16 cellular contexts compared by ENCODE assay signal in genomic region chr22:43274595-43275240, GRCh38.
DNase-seq lines count a peak whose midpoint lies in the region; ATAC-seq lines count a peak whose summit lies in the region.
"Had no signal": no experiment of that assay in that cellular context is flagged by ENCODE, and none has a peak within 500 bp of the region (broad histone marks: within the 10 kb centered on the region; RNA-seq: fewer than 3 reads in every experiment).

No MANE protein-coding gene starts in this region.

- peak overlapping the region; percentile 1 to 91 (median 85); a peak in 17 of 22 replicates for H3K4me2 ChIP-seq in BLaER1 treated with 17β-estradiol and CSF1 and Interleukin-3, amounts not matched to agents 10 nM and 100 nM
- no peak overlapping the region for H3K4me2 ChIP-seq in neuronal stem cell (ENCODE audit: insufficient read depth, low read length, poor library complexity, severe bottlenecking)

- no peak overlapping the region for H4K8ac ChIP-seq in neuronal stem cell (ENCODE audit: low read depth, low read length)

- H2BK120ac ChIP-seq in neuronal stem cell (ENCODE audit: low read depth, low read length), result peak overlapping the region; percentile 29

- 0 out of 22 replicates have a peak overlapping the region, but pooled peaks of 2 of the 11 experiments have one; percentile 5 to 14 for H3K27ac ChIP-seq in BLaER1 treated with 17β-estradiol and CSF1 and Interleukin-3, amounts not matched to agents 10 nM and 100 nM
- H3K27ac ChIP-seq in neuronal stem cell (replicated peaks; ENCODE audit: low read length), result no peak overlapping the region
- H3K27ac ChIP-seq: SJSA1 had no signal

- H3K4me1 ChIP-seq in BLaER1 treated with 17β-estradiol and CSF1 and Interleukin-3, amounts not matched to agents 10 nM and 100 nM, result peaks cover 32 to 61% (median 51%) of the 10 kb centered on the region in 10 experiments
- H3K4me1 ChIP-seq in neuronal stem cell (ENCODE audit: control insufficient read depth in 2 of 2, insufficient read depth in 1 of 2, low read depth in 1 of 2, low read length in 2 of 2), result peaks cover 13 to 37% of the 10 kb centered on the region in 2 donors
- H3K4me1 ChIP-seq: SJSA1 had no signal

- peak overlapping the region; percentile 4 for H2BK15ac ChIP-seq in neuronal stem cell (ENCODE audit: low read length)

- H3K9me3 Mint-ChIP-seq in immature natural killer cell, result no peaks in the 10 kb centered on the region
- H3K9me3 Mint-ChIP-seq: CD4-positive, alpha-beta T cell; HFFc6; T-cell had no signal

- DNase-seq in ELF-1 (ENCODE audit: low read depth, low spot score) (peak; percentile 75), T-helper 17 cell (no peak), neuronal stem cell (ENCODE audit: low spot score) (no peak), immature natural killer cell (no peak)
- DNase-seq: NCI-H2107, NCI-H774, Right ventricle myocardium superior had no signal

- H3K36me3 ChIP-seq in BLaER1 treated with 17β-estradiol and CSF1 and Interleukin-3, amounts not matched to agents 10 nM and 100 nM, result no peaks in the 10 kb centered on the region
- H3K36me3 ChIP-seq in neuronal stem cell (replicated peaks in 1 of 2; ENCODE audit: control insufficient read depth in 2 of 2, insufficient read depth in 2 of 2, low read length in 2 of 2), result peaks cover 0 to 5% of the 10 kb centered on the region in 2 donors
- H3K36me3 ChIP-seq: MG63, SJSA1 had no signal

- H4K91ac ChIP-seq in neuronal stem cell (ENCODE audit: low read depth, low read length, poor library complexity), result no peak overlapping the region

- H3K36me3 Mint-ChIP-seq in T-helper 17 cell (ENCODE audit: low read depth) (peaks cover 2% of the 10 kb centered on the region), immature natural killer cell (peaks cover 0 to 4% (median 0%) of the 10 kb centered on the region in 3 donors)
- H3K36me3 Mint-ChIP-seq: T-cell had no signal

- H3K9me3 ChIP-seq in BLaER1 treated with 17β-estradiol and CSF1 and Interleukin-3, amounts not matched to agents 10 nM and 100 nM (replicated peaks in 1 of 11), result no peaks in the 10 kb centered on the region
- H3K9me3 ChIP-seq in T-helper 17 cell (ENCODE audit: control insufficient read depth, low read length, poor library complexity, severe bottlenecking), result no peaks in the 10 kb centered on the region
- no peaks in the 10 kb centered on the region for H3K9me3 ChIP-seq in neuronal stem cell (replicated peaks in 1 of 2; ENCODE audit: control insufficient read depth in 2 of 2, insufficient read depth in 1 of 2, low read depth in 1 of 2, low read length in 2 of 2)
- H3K9me3 ChIP-seq: MG63, SJSA1 had no signal

- ATAC-seq in T-helper 17 cell, result no peak
- no peak for ATAC-seq in GM21447 (IDR thresholded peaks at IDR 0.05; ENCODE audit: unreplicated experiment)
- ATAC-seq in GM21381 (IDR thresholded peaks at IDR 0.05; ENCODE audit: unreplicated experiment), result no peak

- no peak overlapping the region for H3K4me3 Mint-ChIP-seq in T-helper 17 cell
- H3K4me3 Mint-ChIP-seq in immature natural killer cell, result no peak overlapping the region
- H3K4me3 Mint-ChIP-seq: B cell; CD4-positive, alpha-beta T cell; HFFc6; T-cell had no signal

- peak overlapping the region; percentile 49 for H3K14ac ChIP-seq in neuronal stem cell (ENCODE audit: low read length)

- peaks cover 19% of the 10 kb centered on the region for H3K79me1 ChIP-seq in neuronal stem cell (ENCODE audit: low read depth, low read length)

- no peak overlapping the region for H3K9ac ChIP-seq in BLaER1 treated with 17β-estradiol and CSF1 and Interleukin-3, amounts not matched to agents 10 nM and 100 nM
- no peak overlapping the region for H3K9ac ChIP-seq in neuronal stem cell (ENCODE audit: low read depth, low read length, poor library complexity)

- peak overlapping the region; percentile 65 for H2AK5ac ChIP-seq in neuronal stem cell (ENCODE audit: low read depth, low read length)

- H2BK12ac ChIP-seq in neuronal stem cell (ENCODE audit: low read length), result peak overlapping the region; percentile 84

- no peak overlapping the region for H3K4me3 ChIP-seq in BLaER1 treated with 17β-estradiol and CSF1 and Interleukin-3, amounts not matched to agents 10 nM and 100 nM
- no peak overlapping the region for H3K4me3 ChIP-seq in neuronal stem cell (ENCODE audit: low read length in 2 of 2)
- H3K4me3 ChIP-seq: MG63, SJSA1 had no signal

- peak overlapping the region; percentile 17 for H2AFZ ChIP-seq in neuronal stem cell (ENCODE audit: low read length)

- H3K4me1 Mint-ChIP-seq in T-helper 17 cell (peaks cover 3% of the 10 kb centered on the region), immature natural killer cell (peaks cover 6 to 12% of the 10 kb centered on the region in 2 donors)
- H3K4me1 Mint-ChIP-seq: B cell had no signal

- H3K27ac Mint-ChIP-seq in T-helper 17 cell (peak overlapping the region; percentile 51), immature natural killer cell (peak overlapping the region in 2 of 6 donors; percentile 17 to 21)
- H3K27ac Mint-ChIP-seq: B cell; CD4-positive, alpha-beta T cell; HFFc6; T-cell had no signal

- H3K27me3 Mint-ChIP-seq in T-helper 17 cell (peaks cover 23% of the 10 kb centered on the region), immature natural killer cell (ENCODE audit: low read depth in 3 of 3) (peaks cover 1 to 7% (median 6%) of the 10 kb centered on the region in 3 donors)

- H3K18ac ChIP-seq in neuronal stem cell (ENCODE audit: low read length), result peak overlapping the region; percentile 82

- H4K20me1 ChIP-seq in BLaER1 treated with 17β-estradiol and CSF1 and Interleukin-3, amounts not matched to agents 10 nM and 100 nM, result peaks cover 0 to 18% (median 0%) of the 10 kb centered on the region in 11 experiments; a peak in 4 of 22 replicates

- no CpG with 5 or more reads among the region's 25 CpGs for WGBS in neuronal stem cell (ENCODE audit: extremely low coverage in 2 of 2, insufficient read length in 2 of 2, insufficient replicate concordance in 1 of 2), 2 donors

- no peak overlapping the region for H2BK5ac ChIP-seq in neuronal stem cell (ENCODE audit: low read length)

- H3K23ac ChIP-seq in neuronal stem cell (ENCODE audit: low read depth, low read length, poor library complexity), result no peak overlapping the region

- no peak overlapping the region for H3K4ac ChIP-seq in neuronal stem cell (ENCODE audit: low read length)

- H3K27me3 ChIP-seq in BLaER1 treated with 17β-estradiol and CSF1 and Interleukin-3, amounts not matched to agents 10 nM and 100 nM, result 0 out of 22 replicates have a peak, but pooled peaks cover 0 to 4% (median 0%) of the 10 kb centered on the region in 11 experiments
- H3K27me3 ChIP-seq in neuronal stem cell (ENCODE audit: control insufficient read depth in 3 of 3, insufficient read depth in 3 of 3, low read depth in 1 of 3, low read length in 3 of 3), result peaks cover 0 to 68% (median 0%) of the 10 kb centered on the region in 3 experiments
- H3K27me3 ChIP-seq: MG63 had no signal
